Comparison of ENCODE assay signal across 7 cellular contexts in the genomic region with DNA sequence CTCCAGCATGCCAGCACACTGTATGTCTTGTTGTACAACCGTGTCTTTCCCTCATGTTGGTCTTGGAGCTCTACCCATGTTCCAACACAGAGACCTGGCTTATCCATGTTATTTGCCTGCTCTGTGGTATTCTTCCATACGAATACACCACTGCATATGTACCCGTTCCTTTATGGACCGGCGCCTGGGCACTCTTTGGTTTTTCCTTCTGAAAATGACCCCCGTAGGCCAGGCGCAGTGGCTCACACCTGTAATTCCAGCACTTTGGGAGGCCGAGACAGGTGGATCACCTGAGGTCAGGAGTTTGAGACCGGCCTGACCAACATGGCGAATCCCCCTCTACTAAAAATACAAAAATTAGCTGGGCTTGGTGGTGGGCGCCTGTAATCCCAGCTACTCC.
DNase-seq lines count a peak whose midpoint lies in the region; ATAC-seq and TF ChIP-seq lines count a peak whose summit lies in the region.
"Not testable (repeated sequence)": the region's sequence is repeated elsewhere in the genome, so short reads cannot be mapped to it uniquely, and the experiment has no call there.

No MANE protein-coding gene starts in this region.

- WGBS in suprapubic skin: 97% methylated on average over 11 of the region's 11 CpGs

- CTCF ChIA-PET in Panc1 (lab: Charles Lee): not testable (repeated sequence)

- in situ Hi-C loops in Panc1 (cut with HindIII; ENCODE audit: low pct_unique_long_range_greater_than_20kb, low sequenced_read_pairs): not testable (repeated sequence)

- H3K9me3 ChIP-seq in Panc1 (ENCODE audit: control insufficient read depth, insufficient read depth, low read depth, low read length); suprapubic skin: not testable (repeated sequence)

- intact Hi-C loops in Panc1 (cut with micrococcal nuclease; ENCODE audit: unreplicated experiment): not testable (repeated sequence)

- not testable (repeated sequence) for TF ChIP-seq POLR2A in suprapubic skin (IDR thresholded peaks at IDR 0.05)

- not testable (repeated sequence) for ATAC-seq in GM23338; Panc1; central memory CD8-positive, alpha-beta T cell (replicated peaks; ENCODE audit: extremely low read depth, poor library complexity, severe bottlenecking)

- H3K9me3 Mint-ChIP-seq in GM23338; activated naive CD8-positive, alpha-beta T cell (ENCODE audit: low read depth); central memory CD8-positive, alpha-beta T cell; mesothelial cell of epicardium; osteocyte (ENCODE audit: unreplicated experiment): not testable (repeated sequence)

- not testable (repeated sequence) for DNase-seq in GM23338 (ENCODE audit: low spot score); Panc1 (ENCODE audit: low read depth, low spot score); central memory CD8-positive, alpha-beta T cell (ENCODE audit: low spot score in 2 of 2); mesothelial cell of epicardium (ENCODE audit: low spot score in 2 of 2, unreplicated experiment in 2 of 2); osteocyte (ENCODE audit: extremely low spot score, unreplicated experiment)
- peak; percentile 35 to 69 for DNase-seq in suprapubic skin (ENCODE audit: low spot score in 2 of 2)

- H3K79me2 ChIP-seq in GM23338 (replicated peaks; ENCODE audit: insufficient read depth): peaks cover 33% of the 10 kb centered on the region

- BruUV-seq in Panc1 (replicated peaks; lab: Mats Ljungman, UMichigan): not testable (repeated sequence)

- H3K4me3 Mint-ChIP-seq in GM23338; central memory CD8-positive, alpha-beta T cell; mesothelial cell of epicardium; osteocyte (ENCODE audit: unreplicated experiment): not testable (repeated sequence)
- H3K4me3 Mint-ChIP-seq in activated naive CD8-positive, alpha-beta T cell: peak overlapping the region; percentile 14

- TF ChIP-seq EP300 in suprapubic skin (IDR thresholded peaks at IDR 0.05): not testable (repeated sequence)

- H2AFZ ChIP-seq in GM23338: not testable (repeated sequence)

- not testable (repeated sequence) for H3K27me3 Mint-ChIP-seq in GM23338 (ENCODE audit: insufficient read depth, low read depth, poor library complexity); activated naive CD8-positive, alpha-beta T cell; central memory CD8-positive, alpha-beta T cell; mesothelial cell of epicardium (ENCODE audit: low read depth); osteocyte (ENCODE audit: unreplicated experiment)

- H3K4me2 ChIP-seq in GM23338: not testable (repeated sequence)

- H3K36me3 Mint-ChIP-seq in GM23338 (ENCODE audit: low read depth); activated naive CD8-positive, alpha-beta T cell; mesothelial cell of epicardium: not testable (repeated sequence)
- H3K36me3 Mint-ChIP-seq in central memory CD8-positive, alpha-beta T cell (ENCODE audit: insufficient read depth): peaks cover 17% of the 10 kb centered on the region
- peaks cover 26% of the 10 kb centered on the region for H3K36me3 Mint-ChIP-seq in osteocyte (ENCODE audit: unreplicated experiment)

- not testable (repeated sequence) for H3K4me1 ChIP-seq in GM23338 (ENCODE audit: insufficient read depth)
- H3K4me1 ChIP-seq in Panc1 (ENCODE audit: control insufficient read depth, insufficient read depth, low read length): peaks cover 38% of the 10 kb centered on the region
- H3K4me1 ChIP-seq in suprapubic skin: peaks cover 55% of the 10 kb centered on the region

- H3K27me3 ChIP-seq in GM23338 (ENCODE audit: insufficient read depth); Panc1 (ENCODE audit: control insufficient read depth, insufficient read depth, low read length); suprapubic skin: not testable (repeated sequence)

- peaks cover 18% of the 10 kb centered on the region for H4K20me1 ChIP-seq in GM23338 (replicated peaks; ENCODE audit: insufficient read depth)

- not testable (repeated sequence) for H3K4me3 ChIP-seq in GM23338; Panc1 (ENCODE audit: low read depth in 2 of 2, low read length in 2 of 2); suprapubic skin

- H3K27ac ChIP-seq in GM23338 (ENCODE audit: low read depth); suprapubic skin: not testable (repeated sequence)
- H3K27ac ChIP-seq in Panc1 (ENCODE audit: low read length): 0 out of 2 replicates have a peak overlapping the region, but pooled peaks have one; percentile 39

- POLR2A ChIA-PET in Panc1 (lab: Charles Lee): not testable (repeated sequence)

- H3K27ac Mint-ChIP-seq in GM23338 (peak overlapping the region; percentile 79; the same call in 1 of the 2 replicates), mesothelial cell of epicardium (peak overlapping the region; percentile 77), osteocyte (ENCODE audit: unreplicated experiment) (peak overlapping the region; percentile 56)
- H3K27ac Mint-ChIP-seq in activated naive CD8-positive, alpha-beta T cell: peak overlapping the region; percentile 24
- peak overlapping the region; percentile 91 for H3K27ac Mint-ChIP-seq in central memory CD8-positive, alpha-beta T cell (ENCODE audit: low read depth)

- TF ChIP-seq CTCF in GM23338 (conservative IDR thresholded peaks at IDR 0.05; ENCODE audit: low read depth in 2 of 2); Panc1 (IDR thresholded peaks at IDR 0.05); mesothelial cell of epicardium (IDR thresholded peaks at IDR 0.05; ENCODE audit: unreplicated experiment); osteocyte (IDR thresholded peaks at IDR 0.05); suprapubic skin (IDR thresholded peaks at IDR 0.05): not testable (repeated sequence)

- H3K4me1 Mint-ChIP-seq in GM23338: not testable (repeated sequence)
- peaks cover 10% of the 10 kb centered on the region for H3K4me1 Mint-ChIP-seq in activated naive CD8-positive, alpha-beta T cell (ENCODE audit: low read depth)
- H3K4me1 Mint-ChIP-seq in central memory CD8-positive, alpha-beta T cell: peaks cover 41% of the 10 kb centered on the region
- H3K4me1 Mint-ChIP-seq in mesothelial cell of epicardium (peaks cover 23% of the 10 kb centered on the region), osteocyte (ENCODE audit: unreplicated experiment) (peaks cover 74% of the 10 kb centered on the region)

- not testable (repeated sequence) for H3F3A ChIP-seq in GM23338 (replicated peaks; ENCODE audit: low read depth)

- H3K9me2 ChIP-seq in GM23338 (ENCODE audit: insufficient read depth): not testable (repeated sequence)

- H3K36me3 ChIP-seq in GM23338 (ENCODE audit: insufficient read depth); Panc1 (ENCODE audit: control insufficient read depth, insufficient read depth, low read length); suprapubic skin: not testable (repeated sequence)

Comparison
In these comparisons a context has a peak if more than half of its experiments do, and no peak if none do; other contexts are left out.
1. H3K27ac Mint-ChIP-seq: peak in every context shown above with its lines; median percentile 91 in central memory CD8-positive, alpha-beta T cell; 79 in GM23338; 77 in mesothelial cell of epicardium; 56 in osteocyte; 24 in activated naive CD8-positive, alpha-beta T cell.